10 cellular contexts compared by ENCODE assay signal in the genomic region with DNA sequence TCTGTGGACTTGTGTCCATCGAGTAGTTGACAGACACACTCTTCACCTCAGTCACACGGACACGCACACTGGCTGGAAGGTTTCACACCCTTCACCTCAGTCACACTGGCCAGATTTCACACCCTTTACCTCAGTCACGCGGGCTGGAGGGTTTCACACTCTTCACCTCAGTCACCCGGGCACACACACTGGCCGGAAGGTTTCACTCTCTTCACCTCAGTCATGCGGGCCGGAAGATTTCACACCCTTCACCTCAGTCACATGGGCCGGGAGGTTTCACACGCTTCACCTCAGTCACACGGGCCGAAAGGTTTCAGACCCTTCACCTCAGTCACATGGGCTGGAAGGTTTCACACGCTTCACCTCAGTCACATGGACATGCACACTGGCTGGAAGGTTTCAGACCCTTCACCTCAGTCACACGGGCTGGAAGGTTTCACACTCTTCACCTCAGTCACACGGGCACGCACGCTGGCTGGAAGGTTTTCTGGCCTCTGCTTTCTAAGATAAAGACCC.
DNase-seq lines count a peak whose midpoint lies in the region; ATAC-seq and TF ChIP-seq lines count a peak whose summit lies in the region.
"Had no signal": no experiment of that assay in that cellular context is flagged by ENCODE, and none has a peak within 500 bp of the region (broad histone marks: within the 10 kb centered on the region; RNA-seq: fewer than 3 reads in every experiment).

No MANE protein-coding gene starts in this region.

- H3K36me3 ChIP-seq in BE2C = no peaks in the 10 kb centered on the region
- H3K36me3 ChIP-seq in esophagus muscularis mucosa = no peaks in the 10 kb centered on the region
- H3K36me3 ChIP-seq: Peyer's patch had no signal

- H3K4me3 ChIP-seq in BE2C (ENCODE audit: low read depth, low read length) (no peak overlapping the region), esophagus muscularis mucosa (no peak overlapping the region)
- H3K4me3 ChIP-seq: Peyer's patch had no signal

- intact Hi-C loops in esophagus muscularis mucosa (cut with DNase I) = no loop called here

- peak; percentile 17 for DNase-seq in stimulated activated CD8-positive, alpha-beta memory T cell treated with anti-CD3 and anti-CD28 coated beads, Interleukin-12 subunit alpha, Interleukin-12 subunit beta, amount 100 ng/mL, for 4 hours (ENCODE audit: low read depth)
- DNase-seq in NCI-H187 (lab: John Stamatoyannopoulos, UW) (no peak), dermis blood vessel endothelial cell (no peak), BE2C (no peak), esophagus muscularis mucosa (ENCODE audit: extremely low spot score) (no peak)
- DNase-seq: endodermal cell had no signal

- H3K27ac ChIP-seq in esophagus muscularis mucosa (replicated peaks in 1 of 4) = no peak overlapping the region
- H3K27ac ChIP-seq: Peyer's patch had no signal

- TF ChIP-seq EP300 in esophagus muscularis mucosa (IDR thresholded peaks at IDR 0.05) = no peak

- no peak for TF ChIP-seq POLR2A in esophagus muscularis mucosa (IDR thresholded peaks at IDR 0.05; ENCODE audit: low read depth)

- whole genome bisulfite sequencing in esophagus muscularis mucosa = 67% methylated on average over 16 of the region's 18 CpGs

- no peak for TF ChIP-seq CTCF in BE2C (IDR thresholded peaks at IDR 0.05; ENCODE audit: low read depth, low read length)
- no peak for TF ChIP-seq CTCF in esophagus muscularis mucosa (IDR thresholded peaks at IDR 0.05)

- H3K27me3 ChIP-seq in BE2C (no peaks in the 10 kb centered on the region), esophagus muscularis mucosa (peaks cover 0 to 16% (median 0%) of the 10 kb centered on the region in 4 donors)
- H3K27me3 ChIP-seq: Peyer's patch had no signal

- peak; percentile 83 for ATAC-seq in GM18867 (IDR thresholded peaks at IDR 0.05; ENCODE audit: unreplicated experiment)
- ATAC-seq in GM21619 (IDR thresholded peaks at IDR 0.05; ENCODE audit: unreplicated experiment) = peak; percentile 59
- ATAC-seq in HG03521 (IDR thresholded peaks at IDR 0.05; ENCODE audit: unreplicated experiment) = peak; percentile 68

- H3K9me3 ChIP-seq in BE2C = no peaks in the 10 kb centered on the region
- H3K9me3 ChIP-seq in esophagus muscularis mucosa = no peaks in the 10 kb centered on the region
- H3K9me3 ChIP-seq: Peyer's patch had no signal

- H3K4me1 ChIP-seq in BE2C (no peaks in the 10 kb centered on the region), esophagus muscularis mucosa (no peaks in the 10 kb centered on the region)
- H3K4me1 ChIP-seq: Peyer's patch had no signal
